ENCODE assay signal across 2 cellular contexts in the genomic region with DNA sequence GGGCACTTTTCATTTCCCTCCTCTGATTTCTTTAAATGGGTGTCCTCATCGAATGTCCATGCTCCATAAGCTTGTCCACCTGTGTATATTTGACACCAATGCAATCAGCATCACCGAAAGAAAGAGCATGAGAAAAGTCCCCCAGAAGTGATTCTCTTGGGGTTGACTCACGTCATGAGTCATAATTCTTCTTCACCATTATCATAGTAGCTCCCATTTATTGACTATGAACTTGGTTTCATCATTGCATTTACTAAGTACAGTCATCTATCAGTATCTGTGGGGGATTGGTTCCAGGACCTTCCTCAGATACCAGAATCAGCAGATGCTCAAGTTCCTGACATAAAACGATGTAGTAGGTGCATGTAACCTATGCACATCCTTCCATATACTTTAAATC.
A peak's percentile ranks its signal among the peaks of the same experiment; 100 is the strongest.
TF ChIP-seq lines count a peak whose summit lies in the region.

No MANE protein-coding gene starts in this region.

TF ChIP-seq in IMR-90, 13 proteins besides CTCF, POLR2A, EP300 and RAD21:
- no peak for TF ChIP-seq NFE2L2 (IDR thresholded peaks at IDR 0.05; ENCODE audit: low read depth, low read length)
- TF ChIP-seq RFX5 (IDR thresholded peaks at IDR 0.05; ENCODE audit: low read depth, low read length), result no peak
- TF ChIP-seq, protein P1, sequence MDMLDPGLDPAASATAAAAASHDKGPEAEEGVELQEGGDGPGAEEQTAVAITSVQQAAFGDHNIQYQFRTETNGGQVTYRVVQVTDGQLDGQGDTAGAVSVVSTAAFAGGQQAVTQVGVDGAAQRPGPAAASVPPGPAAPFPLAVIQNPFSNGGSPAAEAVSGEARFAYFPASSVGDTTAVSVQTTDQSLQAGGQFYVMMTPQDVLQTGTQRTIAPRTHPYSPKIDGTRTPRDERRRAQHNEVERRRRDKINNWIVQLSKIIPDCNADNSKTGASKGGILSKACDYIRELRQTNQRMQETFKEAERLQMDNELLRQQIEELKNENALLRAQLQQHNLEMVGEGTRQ (IDR thresholded peaks at IDR 0.05; ENCODE audit: low read depth, low read length), result no peak
- TF ChIP-seq RCOR1 (IDR thresholded peaks at IDR 0.05; ENCODE audit: insufficient replicate concordance, low read length), result no peak
- no peak for TF ChIP-seq CHD1 (IDR thresholded peaks at IDR 0.05; ENCODE audit: low read depth, low read length)
- no peak for TF ChIP-seq SMC3 (IDR thresholded peaks at IDR 0.05; ENCODE audit: low read depth, low read length)
- no peak for TF ChIP-seq MXI1 (IDR thresholded peaks at IDR 0.05; ENCODE audit: borderline replicate concordance, low read depth, low read length)
- no peak for TF ChIP-seq MAZ (IDR thresholded peaks at IDR 0.05; ENCODE audit: borderline replicate concordance, low read depth, low read length)
- TF ChIP-seq FOS (IDR thresholded peaks at IDR 0.05; ENCODE audit: low read depth, low read length), result peak; percentile 94
- no peak for TF ChIP-seq MAFK (IDR thresholded peaks at IDR 0.05; ENCODE audit: low read depth, low read length)
- TF ChIP-seq CEBPB (IDR thresholded peaks at IDR 0.05; ENCODE audit: low read depth, low read length), result peak; percentile 68; the same call in 1 of the 2 replicates
- peak; percentile 38; the same call in 1 of the 2 replicates for TF ChIP-seq BHLHE40 (IDR thresholded peaks at IDR 0.05; ENCODE audit: low read depth, low read length)
- TF ChIP-seq, protein P2, sequence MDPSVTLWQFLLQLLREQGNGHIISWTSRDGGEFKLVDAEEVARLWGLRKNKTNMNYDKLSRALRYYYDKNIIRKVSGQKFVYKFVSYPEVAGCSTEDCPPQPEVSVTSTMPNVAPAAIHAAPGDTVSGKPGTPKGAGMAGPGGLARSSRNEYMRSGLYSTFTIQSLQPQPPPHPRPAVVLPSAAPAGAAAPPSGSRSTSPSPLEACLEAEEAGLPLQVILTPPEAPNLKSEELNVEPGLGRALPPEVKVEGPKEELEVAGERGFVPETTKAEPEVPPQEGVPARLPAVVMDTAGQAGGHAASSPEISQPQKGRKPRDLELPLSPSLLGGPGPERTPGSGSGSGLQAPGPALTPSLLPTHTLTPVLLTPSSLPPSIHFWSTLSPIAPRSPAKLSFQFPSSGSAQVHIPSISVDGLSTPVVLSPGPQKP (IDR thresholded peaks at IDR 0.05; ENCODE audit: borderline replicate concordance, low read depth, low read length), result no peak

TF ChIP-seq in GM12878, 131 proteins besides CTCF, POLR2A, EP300 and RAD21 (continued from another document):
- TF ChIP-seq JUNB (IDR thresholded peaks at IDR 0.05) (peak; percentile 72), JUND (IDR thresholded peaks at IDR 0.05; ENCODE audit: low read depth, low read length) (no peak), MEF2A (IDR thresholded peaks at IDR 0.05; ENCODE audit: insufficient read depth, low read depth, low read length) (no peak), RUNX3 (IDR thresholded peaks at IDR 0.05; ENCODE audit: low read length) (peak; percentile 7; the same call in 1 of the 2 replicates), NFIC (IDR thresholded peaks at IDR 0.05; ENCODE audit: low read depth, low read length) (peak; percentile 19; the same call in 1 of the 2 replicates)
TF ChIP-seq in GM12878: peak in this region for 4.
